ENCODE assay signal across 18 cellular contexts in the genomic region with DNA sequence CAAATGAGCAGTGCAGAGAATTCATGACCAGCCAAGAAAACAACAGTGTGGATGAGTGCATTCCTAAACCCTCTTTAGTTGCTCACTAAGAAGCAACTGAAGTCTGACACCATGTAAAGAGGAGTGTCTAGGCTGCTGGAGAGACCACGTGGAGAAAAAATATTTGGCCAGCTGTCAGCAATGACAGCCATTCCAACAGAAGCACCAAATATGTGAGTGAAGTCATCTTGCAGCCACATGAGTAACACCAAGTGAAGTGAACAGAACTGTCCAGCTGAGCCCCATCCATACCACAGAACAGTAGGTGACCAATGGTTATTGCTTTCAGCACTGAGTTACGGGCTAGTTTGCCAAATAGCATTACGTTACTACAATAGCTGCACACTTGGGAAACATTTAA.
DNase-seq lines count a peak whose midpoint lies in the region; ATAC-seq and TF ChIP-seq lines count a peak whose summit lies in the region.
"Had no signal": no experiment of that assay in that cellular context is flagged by ENCODE, and none has a peak within 500 bp of the region (broad histone marks: within the 10 kb centered on the region; RNA-seq: fewer than 3 reads in every experiment).

No MANE protein-coding gene starts in this region.

- H3K27ac ChIP-seq in left ventricle myocardium inferior (replicated peaks) (no peak overlapping the region), thyroid gland (peak overlapping the region; percentile 34 to 81 (median 64)), Karpas-422 (ENCODE audit: low read length) (no peak overlapping the region), colonic mucosa (no peak overlapping the region)
- H3K27ac ChIP-seq: KMS-11, neutrophil, thoracic aorta had no signal

- H3K27me3 ChIP-seq in left ventricle myocardium inferior (ENCODE audit: low read depth) (peaks cover 22% of the 10 kb centered on the region), thyroid gland (no peaks in the 10 kb centered on the region), Karpas-422 (ENCODE audit: low read length) (no peaks in the 10 kb centered on the region), colonic mucosa (no peaks in the 10 kb centered on the region)
- H3K27me3 ChIP-seq: neutrophil had no signal

- H3K79me2 ChIP-seq in Karpas-422 (ENCODE audit: low read length), result no peaks in the 10 kb centered on the region

- H3K9ac ChIP-seq in Karpas-422 (ENCODE audit: low read length) (no peak overlapping the region), colonic mucosa (ENCODE audit: low read depth in 2 of 2, low read length in 2 of 2) (no peak overlapping the region)
- H3K9ac ChIP-seq: KMS-11 had no signal

- WGBS in thyroid gland, 2 donors, result 61 to 69% methylated on average over 3 of the region's 3 CpGs

- peak in 1 of 2 donors; percentile 23 for TF ChIP-seq POLR2A in thyroid gland (IDR thresholded peaks at IDR 0.05)

- no peaks in the 10 kb centered on the region for H3K4me1 ChIP-seq in left ventricle myocardium inferior
- H3K4me1 ChIP-seq in thyroid gland, result peaks cover 0 to 6% of the 10 kb centered on the region in 2 donors
- H3K4me1 ChIP-seq in Karpas-422 (ENCODE audit: low read length), result no peaks in the 10 kb centered on the region
- no peaks in the 10 kb centered on the region for H3K4me1 ChIP-seq in colonic mucosa

- TF ChIP-seq CTCF in left ventricle myocardium inferior (IDR thresholded peaks at IDR 0.05; ENCODE audit: borderline replicate concordance) (no peak), fibroblast of villous mesenchyme (IDR thresholded peaks at IDR 0.05; ENCODE audit: insufficient read depth, low read depth, low read length) (no peak), thyroid gland (IDR thresholded peaks at IDR 0.05) (no peak), colonic mucosa (IDR thresholded peaks at IDR 0.05) (no peak)

- H3K9me3 ChIP-seq in left ventricle myocardium inferior (replicated peaks), result no peaks in the 10 kb centered on the region
- H3K9me3 ChIP-seq in thyroid gland, result no peaks in the 10 kb centered on the region
- no peaks in the 10 kb centered on the region for H3K9me3 ChIP-seq in Karpas-422 (ENCODE audit: low read length)
- H3K9me3 ChIP-seq in colonic mucosa, result no peaks in the 10 kb centered on the region
- H3K9me3 ChIP-seq: neutrophil, thoracic aorta had no signal

- H3K9me2 ChIP-seq in Karpas-422 (replicated peaks; ENCODE audit: insufficient read depth, low read length), result no peaks in the 10 kb centered on the region

- H4K20me1 ChIP-seq in Karpas-422 (ENCODE audit: insufficient read depth, low read depth, low read length), result no peaks in the 10 kb centered on the region

- H3K4me3 ChIP-seq in left ventricle myocardium inferior, result no peak overlapping the region
- no peak overlapping the region for H3K4me3 ChIP-seq in fibroblast of villous mesenchyme (ENCODE audit: low read depth, low read length)
- no peak overlapping the region for H3K4me3 ChIP-seq in thyroid gland (replicated peaks in 1 of 3)
- H3K4me3 ChIP-seq in Karpas-422 (ENCODE audit: low read length), result no peak overlapping the region
- no peak overlapping the region for H3K4me3 ChIP-seq in colonic mucosa
- H3K4me3 ChIP-seq: smooth muscle cell, thoracic aorta had no signal

- intact Hi-C loops in Right ventricle myocardium superior (cut with DNase I) (no loop called here), left ventricle myocardium inferior (cut with micrococcal nuclease) (no loop called here), thyroid gland (cut with DNase I) (no loop called here), colonic mucosa (cut with DNase I) (no loop called here)

- no peak overlapping the region for H2AFZ ChIP-seq in Karpas-422 (ENCODE audit: low read length)

- peak; percentile 43 for ATAC-seq in Right ventricle myocardium superior (ENCODE audit: poor library complexity)

- no peak overlapping the region for H3K4me2 ChIP-seq in Karpas-422 (ENCODE audit: low read depth, low read length, poor library complexity, severe bottlenecking)
- H3K4me2 ChIP-seq: KMS-11, smooth muscle cell had no signal

- no peaks in the 10 kb centered on the region for H3K36me3 ChIP-seq in left ventricle myocardium inferior
- no peaks in the 10 kb centered on the region for H3K36me3 ChIP-seq in thyroid gland
- H3K36me3 ChIP-seq in Karpas-422 (ENCODE audit: insufficient read depth, low read length), result no peaks in the 10 kb centered on the region
- H3K36me3 ChIP-seq in colonic mucosa, result no peaks in the 10 kb centered on the region
- H3K36me3 ChIP-seq: neutrophil, thoracic aorta had no signal

- no peak for DNase-seq in Right ventricle myocardium superior
- DNase-seq in left ventricle myocardium inferior, result no peak
- peak; percentile 72 to 88 for DNase-seq in SHP77 (lab: John Stamatoyannopoulos, UW)
- peak; percentile 83 for DNase-seq in fibroblast of villous mesenchyme (ENCODE audit: low read depth)
- DNase-seq in thyroid gland, result peak; percentile 69 to 77
- DNase-seq in stimulated activated CD4-positive, alpha-beta T cell treated with anti-CD3 and anti-CD28 coated beads, Interleukin-4, amount 100 ng/mL, for 4 hours, result no peak
- no peak for DNase-seq in Karpas-422
- DNase-seq in colonic mucosa, result no peak
- DNase-seq: activated CD4-positive, alpha-beta T cell treated with anti-CD3 and anti-CD28 coated beads, Interleukin-2, amount 50 U/mL, for 48 hours; activated gamma-delta T cell treated with Interleukin-2 at 50 U/mL for 16 hours; caudate nucleus; hippocampal formation; NCI-H1930; NCI-H748 treated with DMSO at 0.1 percent for 48 hours had no signal

Comparison
In these comparisons a context has a peak if more than half of its experiments do, and no peak if none do; other contexts are left out.
1. DNase-seq: peak in SHP77 (2 of 2), fibroblast of villous mesenchyme (single experiment) and thyroid gland (2 of 2); none in Right ventricle myocardium superior (single experiment), left ventricle myocardium inferior (single experiment), stimulated activated CD4-positive, alpha-beta T cell treated with anti-CD3 and anti-CD28 coated beads, Interleukin-4, amount 100 ng/mL, for 4 hours (0 of 2), Karpas-422 (single experiment) and colonic mucosa (single experiment).
2. H3K27ac ChIP-seq: peak in thyroid gland (3 of 3); none in left ventricle myocardium inferior (single experiment), Karpas-422 (single experiment) and colonic mucosa (single experiment).